In genomic region chr16:30430428-30430970, GRCh38 we compare ENCODE assay signal across 1 cellular context.
TF ChIP-seq lines count a peak whose summit lies in the region.

No MANE protein-coding gene starts in this region.

TF ChIP-seq in A549, 52 proteins besides CTCF, POLR2A, EP300 and RAD21 (continued from another document):
- no peak for TF ChIP-seq PBX3 (IDR thresholded peaks at IDR 0.05)
- TF ChIP-seq BCL3 (IDR thresholded peaks at IDR 0.05) = no peak
- no peak for TF ChIP-seq KDM1A (IDR thresholded peaks at IDR 0.05; ENCODE audit: low read depth)
